21 cellular contexts compared by ENCODE assay signal in the genomic region with DNA sequence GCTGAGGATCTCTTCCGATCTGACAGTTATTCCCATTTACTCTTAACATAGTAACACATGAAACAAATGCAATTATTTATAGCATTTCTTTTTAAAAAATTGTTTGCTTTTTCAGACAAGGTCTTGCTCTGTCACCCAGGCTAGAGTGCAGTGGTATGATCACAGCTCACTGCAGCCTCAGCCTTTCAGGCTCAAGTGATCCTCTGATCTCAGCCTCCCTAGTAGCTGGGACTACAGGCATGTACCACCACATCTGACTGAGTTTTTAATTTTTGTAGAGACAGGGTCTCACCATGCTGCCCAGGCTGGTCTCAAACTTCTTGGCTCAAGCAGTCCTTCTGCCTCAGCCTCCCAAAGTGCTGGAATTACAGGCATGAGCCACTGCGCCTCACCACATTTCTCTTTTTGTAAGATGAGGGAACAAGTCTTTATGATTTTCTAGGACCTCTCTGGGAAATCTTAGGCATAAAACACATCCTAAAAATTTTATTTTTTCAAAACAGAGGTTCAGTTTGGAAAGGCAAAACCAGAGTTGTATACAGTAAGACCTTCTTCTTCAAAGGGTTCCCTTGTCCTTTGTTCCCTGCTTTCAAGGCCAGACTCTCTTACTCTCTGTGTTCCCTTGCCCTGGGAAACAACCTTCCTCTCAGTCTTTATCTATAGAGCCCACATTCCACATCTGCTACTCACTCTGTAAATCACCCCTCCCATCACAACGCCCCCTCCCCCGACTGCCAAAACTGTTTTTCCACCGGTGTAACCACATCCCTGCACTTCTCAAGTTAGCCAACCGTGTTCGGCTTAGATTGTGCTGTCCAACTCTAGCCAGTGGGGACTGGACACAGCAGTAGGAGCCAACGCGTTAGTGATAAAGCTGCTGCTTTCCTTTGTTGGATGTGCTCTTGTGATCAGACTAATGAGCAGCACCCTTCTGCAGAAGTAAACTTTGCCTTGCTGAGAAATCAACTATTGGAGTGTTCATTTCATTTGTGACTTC.
"Had no signal": no experiment of that assay in that cellular context is flagged by ENCODE, and none has a peak within 500 bp of the region (broad histone marks: within the 10 kb centered on the region; RNA-seq: fewer than 3 reads in every experiment).

No MANE protein-coding gene starts in this region.

- H3K27me3 ChIP-seq: brain microvascular endothelial cell, heart left ventricle, uterus had no signal

- H3K4me3 ChIP-seq: heart left ventricle, mucosa of descending colon, uterus had no signal

- ATAC-seq: activated naive CD4-positive, alpha-beta T cell treated with anti-CD3 and anti-CD28 coated beads, Interleukin-2, amount 50 U/mL, for 72 hours; activated T-cell treated with anti-CD3 and anti-CD28 coated beads, Interleukin-2, amount 50 U/mL, for 72 hours; mucosa of descending colon; naive thymus-derived CD4-positive, alpha-beta T cell; T-helper 17 cell had no signal

- H3K36me3 ChIP-seq: uterus had no signal

- H3K4me3 Mint-ChIP-seq: activated CD4-positive, alpha-beta T cell treated with anti-CD3 and anti-CD28 coated beads, Interleukin-2, amount 10 ng/mL, durations not matched to agents 7 days and 5 days; activated T-cell treated with anti-CD3 and anti-CD28 coated beads, Interleukin-2, amount 50 U/mL, for 72 hours; naive thymus-derived CD4-positive, alpha-beta T cell; T-helper 17 cell had no signal

- H3K27me3 Mint-ChIP-seq: activated CD4-positive, alpha-beta T cell treated with anti-CD3 and anti-CD28 coated beads, Interleukin-2, amount 10 ng/mL, durations not matched to agents 7 days and 5 days; naive thymus-derived CD4-positive, alpha-beta T cell; T-helper 17 cell had no signal

- H3K4me1 ChIP-seq: heart left ventricle had no signal

- H3K9me3 ChIP-seq: uterus had no signal

- H3K27ac ChIP-seq: brain microvascular endothelial cell, uterus had no signal

- H3K4me1 Mint-ChIP-seq: activated CD4-positive, alpha-beta T cell treated with anti-CD3 and anti-CD28 coated beads, Interleukin-2, amount 10 ng/mL, durations not matched to agents 7 days and 5 days had no signal

- FAIRE-seq: frontal cortex, small intestine, TTC549 had no signal

- DNase-seq: activated CD4-positive, alpha-beta T cell treated with anti-CD3 and anti-CD28 coated beads, Interleukin-2, amount 10 ng/mL, durations not matched to agents 7 days and 5 days; activated CD8-positive, alpha-beta memory T cell treated with anti-CD3 and anti-CD28 coated beads, Interleukin-2, amount 50 U/mL, for 48 hours; activated gamma-delta T cell; activated T-cell treated with anti-CD3 and anti-CD28 coated beads, Interleukin-2, amount 50 U/mL, for 72 hours; amniotic stem cell; brain microvascular endothelial cell; effector CD8-positive, alpha-beta T cell; heart left ventricle; mucosa of descending colon; naive thymus-derived CD4-positive, alpha-beta T cell; nucleus accumbens; posterior cingulate gyrus; small intestine; stimulated activated CD4-positive, alpha-beta T cell treated with anti-CD3 and anti-CD28 coated beads, Interleukin-4, amount 100 ng/mL, for 4 hours; stimulated activated CD8-positive, alpha-beta memory T cell treated with anti-CD3 and anti-CD28 coated beads, Interleukin-4, amount 100 ng/mL, for 48 hours; stimulated activated naive CD4-positive, alpha-beta T cell treated with Interleukin-2 at 50 U/mL for 16 hours; T-helper 17 cell; uterus had no signal

- H3K27ac Mint-ChIP-seq: activated CD4-positive, alpha-beta T cell treated with anti-CD3 and anti-CD28 coated beads, Interleukin-2, amount 10 ng/mL, durations not matched to agents 7 days and 5 days; activated naive CD4-positive, alpha-beta T cell treated with anti-CD3 and anti-CD28 coated beads, Interleukin-2, amount 50 U/mL, for 72 hours; activated T-cell treated with anti-CD3 and anti-CD28 coated beads, Interleukin-2, amount 50 U/mL, for 72 hours; naive thymus-derived CD4-positive, alpha-beta T cell; T-helper 17 cell had no signal
